8 cellular contexts compared by ENCODE assay signal in genomic region chr15:65032823-65033537, GRCh38. TPM values are rescaled to one million over a fixed set of nuclear protein-coding genes. Genes with fewer than 3 reads are reported as not detected.
DNase-seq lines count a peak whose midpoint lies in the region; ATAC-seq and TF ChIP-seq lines count a peak whose summit lies in the region.

No MANE protein-coding gene starts in this region.

- H4K5ac ChIP-seq in H9 (ENCODE audit: insufficient read length, low read depth, low read length) = no peak overlapping the region

- no CpG with 5 or more reads among the region's 12 CpGs for WGBS in H9 (ENCODE audit: extremely low coverage, insufficient read length, low lambda C conversion rate)

- no peaks in the 10 kb centered on the region for H3K79me2 ChIP-seq in H9 (ENCODE audit: insufficient read depth, low read length)

- H3K56ac ChIP-seq in H9 (ENCODE audit: insufficient read length, low read depth, low read length) = no peak overlapping the region

- no peak overlapping the region for H2BK15ac ChIP-seq in H9 (ENCODE audit: low read depth, low read length)

- no peak overlapping the region for H3K27ac Mint-ChIP-seq in H9

- no peak overlapping the region for H4K8ac ChIP-seq in H9 (replicated peaks; ENCODE audit: insufficient read length, low read depth, low read length)

- peak overlapping the region in 2 of 11 experiments; percentile 10 to 45; a peak in 1 of 22 replicates for H3K27ac ChIP-seq in BLaER1 treated with 17β-estradiol and CSF1 and Interleukin-3, amounts not matched to agents 10 nM and 100 nM
- no peak overlapping the region for H3K27ac ChIP-seq in H9 (ENCODE audit: insufficient read length, low read depth, low read length)

- H2AK5ac ChIP-seq in H9 (ENCODE audit: insufficient read length, low read length) = no peak overlapping the region

- H3K27me3 Mint-ChIP-seq in H9 (ENCODE audit: low read depth) = peaks cover 8% of the 10 kb centered on the region; the same call in 1 of the 2 replicates

- no peak overlapping the region for H2BK20ac ChIP-seq in H9 (ENCODE audit: low read depth, low read length, poor library complexity, severe bottlenecking)

- H3K4me2 ChIP-seq in BLaER1 treated with 17β-estradiol and CSF1 and Interleukin-3, amounts not matched to agents 10 nM and 100 nM = peak overlapping the region; percentile 47 to 79 (median 62)
- no peak overlapping the region for H3K4me2 ChIP-seq in H9 (ENCODE audit: insufficient read depth, insufficient read length, low read length)

- ATAC-seq in GM21528 (IDR thresholded peaks at IDR 0.05; ENCODE audit: low FRiP score, unreplicated experiment) = no peak
- ATAC-seq in HG03135 (IDR thresholded peaks at IDR 0.05; ENCODE audit: unreplicated experiment) = no peak

- H3K23ac ChIP-seq in H9 (ENCODE audit: insufficient read length, low read depth, low read length) = no peak overlapping the region

- no peaks in the 10 kb centered on the region for H3K23me2 ChIP-seq in H9 (ENCODE audit: insufficient read length, low read depth, low read length, poor library complexity, severe bottlenecking)

- no peak overlapping the region for H2BK120ac ChIP-seq in H9 (ENCODE audit: low read depth, low read length, poor library complexity, severe bottlenecking)

- H3K36me3 Mint-ChIP-seq in H9 (ENCODE audit: insufficient read depth in 1 of 3, low read depth in 3 of 3) = no peaks in the 10 kb centered on the region; a peak in 1 of 7 replicates

- H2BK12ac ChIP-seq in H9 (ENCODE audit: insufficient read length, low read depth, low read length) = no peak overlapping the region

- H3K4me1 ChIP-seq in BLaER1 treated with 17β-estradiol and CSF1 and Interleukin-3, amounts not matched to agents 10 nM and 100 nM = peaks cover 19 to 32% (median 25%) of the 10 kb centered on the region in 10 experiments
- no peaks in the 10 kb centered on the region; the same call in 1 of the 2 replicates for H3K4me1 ChIP-seq in H9 (ENCODE audit: insufficient read depth, low read length)

- H2AFZ ChIP-seq in H9 (ENCODE audit: low read length) = no peak overlapping the region

- H3K9ac ChIP-seq in BLaER1 treated with 17β-estradiol and CSF1 and Interleukin-3, amounts not matched to agents 10 nM and 100 nM = peak overlapping the region in 7 of 11 experiments; percentile 15 to 50 (median 42); a peak in 13 of 22 replicates
- no peak overlapping the region for H3K9ac ChIP-seq in H9 (ENCODE audit: extremely low read depth, insufficient read length, low read length)

- peak overlapping the region in 1 of 2 experiments; percentile 31; a peak in 1 of 5 replicates for H3K4me3 Mint-ChIP-seq in H9

- H3K9me3 ChIP-seq in BLaER1 treated with 17β-estradiol and CSF1 and Interleukin-3, amounts not matched to agents 10 nM and 100 nM (replicated peaks in 1 of 11) = no peaks in the 10 kb centered on the region
- H3K9me3 ChIP-seq in H9 (ENCODE audit: control insufficient read depth, low read depth, low read length) = no peaks in the 10 kb centered on the region

- H3K9me3 Mint-ChIP-seq in H9 = no peaks in the 10 kb centered on the region

- H2BK5ac ChIP-seq in H9 (ENCODE audit: insufficient read length, low read length) = no peak overlapping the region

- H3K4me3 ChIP-seq in BLaER1 treated with 17β-estradiol and CSF1 and Interleukin-3, amounts not matched to agents 10 nM and 100 nM = no peak overlapping the region

- H3K14ac ChIP-seq in H9 (ENCODE audit: insufficient read depth, low read length) = no peak overlapping the region

- H3K18ac ChIP-seq in H9 (ENCODE audit: insufficient read length, low read depth, low read length) = no peak overlapping the region

- peak; percentile 91 for TF ChIP-seq CTCF in H9 (conservative IDR thresholded peaks at IDR 0.05)

- no peaks in the 10 kb centered on the region for H3K79me1 ChIP-seq in H9 (ENCODE audit: insufficient read depth, low read depth, low read length, poor library complexity, severe bottlenecking)

- H4K91ac ChIP-seq in H9 (ENCODE audit: insufficient read length, low read depth, low read length) = no peak overlapping the region

- no peak overlapping the region for H3K4ac ChIP-seq in H9 (ENCODE audit: low read depth, low read length)

- peak; percentile 94 for DNase-seq in H9
- peak; percentile 77 for DNase-seq in NCI-H82 treated with DMSO at 0.1 percent for 48 hours (lab: John Stamatoyannopoulos, UW; ENCODE audit: unreplicated experiment)
- peak; percentile 64 to 68 for DNase-seq in activated T-cell treated with anti-CD3 and anti-CD28 coated beads, Interleukin-2, amount 50 U/mL, for 48 hours
- peak; percentile 57 for DNase-seq in germinal center (ENCODE audit: low spot score)
- DNase-seq in pons (ENCODE audit: low spot score) = peak; percentile 55

- H4K20me1 ChIP-seq in BLaER1 treated with 17β-estradiol and CSF1 and Interleukin-3, amounts not matched to agents 10 nM and 100 nM = peaks cover 0 to 5% (median 0%) of the 10 kb centered on the region in 11 experiments; a peak in 8 of 22 replicates
- no peaks in the 10 kb centered on the region for H4K20me1 ChIP-seq in H9 (ENCODE audit: control insufficient read depth, insufficient read depth, insufficient read length)

- peaks cover 14 to 15% of the 10 kb centered on the region in 2 experiments for H3K4me1 Mint-ChIP-seq in H9

- H3T11ph ChIP-seq in H9 (ENCODE audit: low read length) = no peak overlapping the region

- no peaks in the 10 kb centered on the region for H3K27me3 ChIP-seq in BLaER1 treated with 17β-estradiol and CSF1 and Interleukin-3, amounts not matched to agents 10 nM and 100 nM
- no peaks in the 10 kb centered on the region for H3K27me3 ChIP-seq in H9 (ENCODE audit: insufficient read depth, low read length)

- no peaks in the 10 kb centered on the region for H3K36me3 ChIP-seq in BLaER1 treated with 17β-estradiol and CSF1 and Interleukin-3, amounts not matched to agents 10 nM and 100 nM

RNA-seq across cellular contexts. Expression of gene MTFMT, which starts 3.5 kb away (rescaled TPM):
- 13.2 and 16.0 TPM in 2 replicates for total RNA-seq in H9 (2021)

RNA-seq across cellular contexts. Expression of gene SLC51B, which starts 12.2 kb away (rescaled TPM):
- not detected in 2 replicates for total RNA-seq in H9 (2021)

RNA-seq across cellular contexts. Expression of gene RASL12, which starts 34.8 kb away (rescaled TPM):
- 7.5 and 7.7 TPM in 2 replicates for total RNA-seq in H9 (2021)

RNA-seq across cellular contexts. Expression of gene SPG21, which starts 43.3 kb away (rescaled TPM):
- total RNA-seq in H9 (2021) = 64.2 and 66.6 TPM in 2 replicates

RNA-seq across cellular contexts. Expression of gene KBTBD13, which starts 43.6 kb away (rescaled TPM):
- total RNA-seq in H9 (2021) = not detected in 2 replicates
